Comparison of ENCODE assay signal across 7 cellular contexts in genomic region chr14:69636051-69636639, GRCh38. TPM values are rescaled to one million over a fixed set of nuclear protein-coding genes. Genes with fewer than 3 reads are reported as not detected.
DNase-seq lines count a peak whose midpoint lies in the region; ATAC-seq and TF ChIP-seq lines count a peak whose summit lies in the region.

No MANE protein-coding gene starts in this region.

- in situ Hi-C loops in KBM-7 (cut with MboI; ENCODE audit: low pct_unique_long_range_greater_than_20kb, low sequenced_read_pairs) = no loop called here

- H2AFZ ChIP-seq in hepatocyte = no peak overlapping the region

- TF ChIP-seq CTCF in hepatocyte (IDR thresholded peaks at IDR 0.05; ENCODE audit: poor library complexity) (no peak), progenitor cell of endocrine pancreas (IDR thresholded peaks at IDR 0.05; ENCODE audit: unreplicated experiment) (no peak)

- peaks cover 74% of the 10 kb centered on the region for H3K4me1 ChIP-seq in hepatocyte (ENCODE audit: insufficient read depth)

- POLR2A ChIA-PET in activated CD4-positive, alpha-beta memory T cell treated with anti-CD3 and anti-CD28 coated beads, Interleukin-2, amount 10 ng/mL, durations not matched to agents 7 days and 5 days (lab: Charles Lee) = interaction anchor here (0.9 to 5.2 kb wide), 17 partner anchors 10 to 130 kb away, joined by 3 to 57 read pairs (median 4); partner anchors contain the start of genes SRSF5 and SUSD6

- H3K36me3 ChIP-seq in hepatocyte (replicated peaks; ENCODE audit: insufficient read depth, low read depth) = peaks cover 6% of the 10 kb centered on the region

- H3K36me3 Mint-ChIP-seq in activated CD4-positive, alpha-beta memory T cell treated with anti-CD3 and anti-CD28 coated beads, Interleukin-2, amount 10 ng/mL, durations not matched to agents 7 days and 5 days (ENCODE audit: low read depth) = peaks cover 28% of the 10 kb centered on the region
- H3K36me3 Mint-ChIP-seq in progenitor cell of endocrine pancreas (ENCODE audit: insufficient read depth) = peaks cover 2% of the 10 kb centered on the region

- H3K27ac Mint-ChIP-seq in activated CD4-positive, alpha-beta memory T cell treated with anti-CD3 and anti-CD28 coated beads, Interleukin-2, amount 10 ng/mL, durations not matched to agents 7 days and 5 days = peak overlapping the region; percentile 89
- peak overlapping the region; percentile 91 to 95 for H3K27ac Mint-ChIP-seq in stimulated activated naive CD8-positive, alpha-beta T cell treated with anti-CD3 and anti-CD28 coated beads, Interleukin-15, amount 100 ng/mL, for 72 hours
- H3K27ac Mint-ChIP-seq in progenitor cell of endocrine pancreas = no peak overlapping the region

- H3K4me3 Mint-ChIP-seq in activated CD4-positive, alpha-beta memory T cell treated with anti-CD3 and anti-CD28 coated beads, Interleukin-2, amount 10 ng/mL, durations not matched to agents 7 days and 5 days = peak overlapping the region; percentile 31
- H3K4me3 Mint-ChIP-seq in stimulated activated naive CD8-positive, alpha-beta T cell treated with anti-CD3 and anti-CD28 coated beads, Interleukin-15, amount 100 ng/mL, for 72 hours = peak overlapping the region; percentile 61 to 75
- no peak overlapping the region for H3K4me3 Mint-ChIP-seq in progenitor cell of endocrine pancreas (ENCODE audit: low read depth)

- H4K20me1 ChIP-seq in hepatocyte (ENCODE audit: insufficient read depth, poor library complexity, severe bottlenecking) = peaks cover 23% of the 10 kb centered on the region

- 96% methylated on average over 4 of the region's 4 CpGs for WGBS in hepatocyte (ENCODE audit: low lambda C conversion rate, missing lambda C conversion rate)

- CTCF ChIA-PET in activated CD4-positive, alpha-beta memory T cell treated with anti-CD3 and anti-CD28 coated beads, Interleukin-2, amount 10 ng/mL, durations not matched to agents 7 days and 5 days (lab: Charles Lee) = interaction anchor here (1.0 to 1.9 kb wide), 5 partner anchors 21 to 91 kb away, joined by 3 to 4 read pairs (median 3); no protein-coding TSS in a partner anchor

- H3K9me3 Mint-ChIP-seq in activated CD4-positive, alpha-beta memory T cell treated with anti-CD3 and anti-CD28 coated beads, Interleukin-2, amount 10 ng/mL, durations not matched to agents 7 days and 5 days = peaks cover 6% of the 10 kb centered on the region
- peaks cover 4 to 7% of the 10 kb centered on the region in 2 donors for H3K9me3 Mint-ChIP-seq in stimulated activated naive CD8-positive, alpha-beta T cell treated with anti-CD3 and anti-CD28 coated beads, Interleukin-15, amount 100 ng/mL, for 72 hours
- H3K9me3 Mint-ChIP-seq in progenitor cell of endocrine pancreas (ENCODE audit: low read depth) = peaks cover 4% of the 10 kb centered on the region

- peaks cover 88% of the 10 kb centered on the region for H3K4me1 Mint-ChIP-seq in activated CD4-positive, alpha-beta memory T cell treated with anti-CD3 and anti-CD28 coated beads, Interleukin-2, amount 10 ng/mL, durations not matched to agents 7 days and 5 days
- peaks cover 88% of the 10 kb centered on the region for H3K4me1 Mint-ChIP-seq in stimulated activated naive CD8-positive, alpha-beta T cell treated with anti-CD3 and anti-CD28 coated beads, Interleukin-15, amount 100 ng/mL, for 72 hours
- peaks cover 49% of the 10 kb centered on the region for H3K4me1 Mint-ChIP-seq in progenitor cell of endocrine pancreas (ENCODE audit: low read depth)

- no peak overlapping the region for H3K4me3 ChIP-seq in hepatocyte

- H3K27me3 Mint-ChIP-seq in activated CD4-positive, alpha-beta memory T cell treated with anti-CD3 and anti-CD28 coated beads, Interleukin-2, amount 10 ng/mL, durations not matched to agents 7 days and 5 days = no peaks in the 10 kb centered on the region
- no peaks in the 10 kb centered on the region for H3K27me3 Mint-ChIP-seq in stimulated activated naive CD8-positive, alpha-beta T cell treated with anti-CD3 and anti-CD28 coated beads, Interleukin-15, amount 100 ng/mL, for 72 hours
- H3K27me3 Mint-ChIP-seq in progenitor cell of endocrine pancreas = no peaks in the 10 kb centered on the region

- ATAC-seq in stimulated activated naive CD8-positive, alpha-beta T cell treated with anti-CD3 and anti-CD28 coated beads, Interleukin-15, amount 100 ng/mL, for 72 hours = peak; percentile 70
- ATAC-seq in HG03135 (IDR thresholded peaks at IDR 0.05; ENCODE audit: unreplicated experiment) = no peak

- no peak overlapping the region for H3K4me2 ChIP-seq in hepatocyte

- H3K9me3 ChIP-seq in hepatocyte (ENCODE audit: low read depth) = no peaks in the 10 kb centered on the region

- no peaks in the 10 kb centered on the region for H3K27me3 ChIP-seq in hepatocyte

- H3K79me2 ChIP-seq in hepatocyte = peaks cover 88% of the 10 kb centered on the region

- H3K9me2 ChIP-seq in hepatocyte (replicated peaks; ENCODE audit: insufficient read depth) = no peaks in the 10 kb centered on the region

- peak; percentile 51 for DNase-seq in KBM-7
- DNase-seq in activated CD4-positive, alpha-beta memory T cell treated with anti-CD3 and anti-CD28 coated beads, Interleukin-2, amount 10 ng/mL, durations not matched to agents 7 days and 5 days = no peak
- no peak for DNase-seq in hepatocyte (ENCODE audit: low spot score)
- peak in 1 of 2 donors; percentile 39 for DNase-seq in stimulated activated naive CD8-positive, alpha-beta T cell treated with anti-CD3 and anti-CD28 coated beads, Interleukin-15, amount 100 ng/mL, for 72 hours
- DNase-seq in OCI-M2 (lab: John Stamatoyannopoulos, UW; ENCODE audit: unreplicated experiment) = no peak
- DNase-seq in progenitor cell of endocrine pancreas (ENCODE audit: low spot score, unreplicated experiment) = no peak

- H3K27ac ChIP-seq in hepatocyte = peak overlapping the region; percentile 82

RNA-seq across cellular contexts. Expression of gene SUSD6, which starts 24.7 kb away (rescaled TPM):
- total RNA-seq in activated CD4-positive, alpha-beta memory T cell treated with anti-CD3 and anti-CD28 coated beads, Interleukin-2, amount 10 ng/mL, durations not matched to agents 7 days and 5 days = 10 to 100 TPM; 63.4 to 65.2 TPM
- total RNA-seq in hepatocyte (16.2 and 28.4 TPM in 2 replicates), progenitor cell of endocrine pancreas (21.0 and 22.3 TPM in 2 replicates)
- polyA plus RNA-seq in hepatocyte = 15.7 and 16.3 TPM in 2 replicates
